In the genomic region with DNA sequence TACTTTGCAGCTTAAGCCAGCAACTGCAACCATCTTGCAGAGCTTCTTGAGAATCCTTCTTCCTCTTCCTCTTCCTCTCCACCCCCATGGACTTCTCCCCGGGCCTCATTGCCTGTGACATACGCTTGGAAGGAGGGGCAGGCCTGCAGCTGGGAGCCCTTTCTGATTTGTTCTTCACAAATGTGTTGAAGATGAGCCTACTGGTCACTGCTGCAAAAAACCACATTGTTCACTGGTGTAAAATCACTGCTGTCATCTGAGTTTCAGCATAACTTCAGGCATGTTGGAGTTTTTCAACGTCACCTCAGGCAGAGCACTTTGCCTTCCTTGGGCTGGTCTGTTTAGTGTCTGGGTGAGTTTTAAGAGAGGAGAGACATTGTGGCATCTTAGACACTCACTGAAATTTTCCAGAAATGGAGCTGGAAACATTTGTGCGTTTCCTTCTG, we compare ENCODE assay signal across 11 cellular contexts. TPM values are rescaled to one million over a fixed set of nuclear protein-coding genes. Genes with fewer than 3 reads are reported as not detected.
DNase-seq lines count a peak whose midpoint lies in the region; ATAC-seq and TF ChIP-seq lines count a peak whose summit lies in the region.
"Had no signal": no experiment of that assay in that cellular context is flagged by ENCODE, and none has a peak within 500 bp of the region (broad histone marks: within the 10 kb centered on the region; RNA-seq: fewer than 3 reads in every experiment).

No MANE protein-coding gene starts in this region.

- no peak for DNase-seq in Calu3
- DNase-seq in PC-3 = no peak
- DNase-seq in effector memory CD8-positive, alpha-beta T cell = no peak
- DNase-seq in T-helper 9 cell = no peak
- no peak for DNase-seq in SW 1271 (lab: John Stamatoyannopoulos, UW)
- no peak for DNase-seq in activated naive CD4-positive, alpha-beta T cell (lab: John Stamatoyannopoulos, UW)
- DNase-seq: activated CD8-positive, alpha-beta T cell treated with anti-CD3 and anti-CD28 coated beads, Interleukin-2, amount 10 ng/mL, durations not matched to agents 7 days and 5 days; cerebellar nuclear complex; NCI-H82 had no signal

- peaks cover 20% of the 10 kb centered on the region for H3F3A ChIP-seq in PC-3 (ENCODE audit: low read length, unreplicated experiment)

- peak overlapping the region; percentile 83 for H3K27ac Mint-ChIP-seq in Calu3 (ENCODE audit: unreplicated experiment)
- peak overlapping the region; percentile 11 to 80 for H3K27ac Mint-ChIP-seq in effector memory CD8-positive, alpha-beta T cell
- H3K27ac Mint-ChIP-seq: activated CD8-positive, alpha-beta T cell treated with anti-CD3 and anti-CD28 coated beads, Interleukin-2, amount 10 ng/mL, durations not matched to agents 7 days and 5 days had no signal

- H3K36me3 ChIP-seq in PC-3 (ENCODE audit: low read depth, low read length) (no peaks in the 10 kb centered on the region), muscle layer of duodenum (ENCODE audit: control insufficient read depth in 1 of 2, insufficient read depth in 2 of 2, low read length in 2 of 2) (no peaks in the 10 kb centered on the region)

- TF ChIP-seq CTCF in Calu3 (IDR thresholded peaks at IDR 0.05; ENCODE audit: unreplicated experiment) = no peak
- TF ChIP-seq CTCF in PC-3 (conservative IDR thresholded peaks at IDR 0.05; ENCODE audit: low read depth, low read length) = no peak

- H3K4me3 ChIP-seq in PC-3 (ENCODE audit: low read length) (no peak overlapping the region), muscle layer of duodenum (ENCODE audit: low read depth in 1 of 2, low read length in 2 of 2) (no peak overlapping the region)

- peaks cover 54% of the 10 kb centered on the region for H3K4me1 Mint-ChIP-seq in Calu3 (ENCODE audit: low read depth, unreplicated experiment)
- H3K4me1 Mint-ChIP-seq in effector memory CD8-positive, alpha-beta T cell (ENCODE audit: low read depth in 2 of 2) = peaks cover 9 to 10% of the 10 kb centered on the region in 2 donors

- H3K27me3 ChIP-seq in PC-3 (ENCODE audit: low read length) (no peaks in the 10 kb centered on the region), muscle layer of duodenum (ENCODE audit: low read depth, low read length) (no peaks in the 10 kb centered on the region)

- no peaks in the 10 kb centered on the region for H3K9me2 ChIP-seq in PC-3 (replicated peaks; ENCODE audit: low read length)

- H3K27me3 Mint-ChIP-seq in Calu3 (ENCODE audit: unreplicated experiment) = no peaks in the 10 kb centered on the region
- no peaks in the 10 kb centered on the region for H3K27me3 Mint-ChIP-seq in effector memory CD8-positive, alpha-beta T cell

- no peaks in the 10 kb centered on the region for H3K9me3 Mint-ChIP-seq in Calu3 (ENCODE audit: low read depth, unreplicated experiment)
- no peaks in the 10 kb centered on the region for H3K9me3 Mint-ChIP-seq in effector memory CD8-positive, alpha-beta T cell

- no peak overlapping the region for H3K9ac ChIP-seq in PC-3 (ENCODE audit: low read length)

- no peaks in the 10 kb centered on the region for H3K9me3 ChIP-seq in PC-3 (ENCODE audit: low read length)
- H3K9me3 ChIP-seq in muscle layer of duodenum (ENCODE audit: control insufficient read depth in 1 of 2, low read length in 2 of 2) = no peaks in the 10 kb centered on the region

- peaks cover 69% of the 10 kb centered on the region for H3K79me2 ChIP-seq in PC-3 (ENCODE audit: low read length)

- H3K4me2 ChIP-seq in PC-3 (ENCODE audit: low read length) = peak overlapping the region; percentile 75; the same call in 1 of the 2 replicates

- H3K27ac ChIP-seq in PC-3 (ENCODE audit: low read length) = peak overlapping the region; percentile 93
- H3K27ac ChIP-seq in muscle layer of duodenum (ENCODE audit: low read length) = peak overlapping the region; percentile 74

- POLR2A ChIA-PET in PC-3 (lab: Charles Lee; ENCODE audit: unreplicated experiment) = no interaction called here

- H3K36me3 Mint-ChIP-seq in Calu3 (ENCODE audit: insufficient read depth, unreplicated experiment) = peaks cover 46% of the 10 kb centered on the region
- H3K36me3 Mint-ChIP-seq in effector memory CD8-positive, alpha-beta T cell (ENCODE audit: insufficient read depth) = no peaks in the 10 kb centered on the region

- no peaks in the 10 kb centered on the region for H4K20me1 ChIP-seq in PC-3 (ENCODE audit: low read length)

- CTCF ChIA-PET in Calu3 (lab: Charles Lee) (interaction anchor here (0.7 kb wide), 1 partner anchor 175 kb away, joined by 5 read pairs; no protein-coding TSS in a partner anchor), PC-3 (lab: Charles Lee) (no interaction called here)

- no peak overlapping the region for H2AFZ ChIP-seq in PC-3 (ENCODE audit: low read length)

- no peak for ATAC-seq in PC-3
- ATAC-seq in effector memory CD8-positive, alpha-beta T cell (replicated peaks) = no peak
- ATAC-seq in GM18907 (IDR thresholded peaks at IDR 0.05; ENCODE audit: unreplicated experiment) = no peak
- ATAC-seq: activated CD8-positive, alpha-beta T cell treated with anti-CD3 and anti-CD28 coated beads, Interleukin-2, amount 10 ng/mL, durations not matched to agents 7 days and 5 days had no signal

- H3K4me3 Mint-ChIP-seq in Calu3 (ENCODE audit: low read depth, unreplicated experiment) = peak overlapping the region; percentile 57
- no peak overlapping the region for H3K4me3 Mint-ChIP-seq in effector memory CD8-positive, alpha-beta T cell
- H3K4me3 Mint-ChIP-seq: activated CD8-positive, alpha-beta T cell treated with anti-CD3 and anti-CD28 coated beads, Interleukin-2, amount 10 ng/mL, durations not matched to agents 7 days and 5 days had no signal

- peaks cover 62% of the 10 kb centered on the region for H3K4me1 ChIP-seq in PC-3 (ENCODE audit: insufficient read depth, low read length)
- H3K4me1 ChIP-seq in muscle layer of duodenum (ENCODE audit: control insufficient read depth in 1 of 2, insufficient read depth in 2 of 2, low read length in 2 of 2) = peaks cover 21 to 39% of the 10 kb centered on the region in 2 donors

- intact Hi-C loops in Calu3 (cut with micrococcal nuclease; ENCODE audit: unreplicated experiment) = loop anchor here (5.0 kb wide), 1 partner anchor 60 kb away; no protein-coding TSS in a partner anchor
- intact Hi-C loops in PC-3 (cut with micrococcal nuclease) = no loop called here

- BruUV-seq in Calu3 (replicated peaks; lab: Mats Ljungman, UMichigan) (no TSS peak), PC-3 (replicated peaks; lab: Mats Ljungman, UMichigan) (no TSS peak)

RNA-seq across cellular contexts. Expression of a gene that starts 7.9 kb away (rescaled TPM):
- 139 and 160 TPM in 2 replicates for total RNA-seq in Calu3 (2022)
- 106 and 124 TPM in 2 replicates for total RNA-seq in PC-3 (2014; rRNA removed)
